ENCODE assay signal across 34 cellular contexts in the genomic region with DNA sequence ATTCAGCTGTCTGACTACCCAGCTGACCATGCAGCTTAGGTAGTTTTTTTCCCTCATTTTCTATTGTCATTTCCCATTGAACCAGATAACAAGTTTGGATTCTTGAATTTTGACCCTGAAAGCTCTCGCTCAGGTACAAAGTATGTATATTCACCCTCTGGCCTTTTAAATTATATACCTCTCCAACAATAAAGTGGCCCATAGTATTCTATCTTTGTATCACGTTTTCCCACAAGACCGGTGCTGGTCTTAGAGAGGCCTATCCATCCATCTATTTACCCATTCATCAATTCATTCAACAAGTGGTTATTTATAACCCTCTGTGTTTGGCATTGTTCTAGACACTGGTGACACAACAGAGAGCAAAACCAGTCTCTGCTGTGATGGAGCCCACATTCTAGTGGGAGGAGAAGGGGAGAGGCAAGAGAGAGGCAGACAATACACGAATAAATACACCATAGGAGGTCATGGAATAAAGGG. TPM values are rescaled to one million over a fixed set of nuclear protein-coding genes. Genes with fewer than 3 reads are reported as not detected.
"Had no signal": no experiment of that assay in that cellular context is flagged by ENCODE, and none has a peak within 500 bp of the region (broad histone marks: within the 10 kb centered on the region; RNA-seq: fewer than 3 reads in every experiment).

No MANE protein-coding gene starts in this region.

- H3K27ac Mint-ChIP-seq: activated B cell treated with CpG ODN at 0.5 μM for 24 hours; activated CD8-positive, alpha-beta T cell treated with anti-CD3 and anti-CD28 coated beads for 36 hours; activated naive CD4-positive, alpha-beta T cell treated with anti-CD3 and anti-CD28 coated beads, Interleukin-2, amount 50 U/mL, for 24 hours; activated T-cell treated with anti-CD3 and anti-CD28 coated beads, Interleukin-2, amount 50 U/mL, for 72 hours; activated T-helper 2 cell treated with anti-CD3 and anti-CD28 coated beads, Interferon-gamma antibody, Interleukin-2, Interleukin-4, amounts not matched to agents 10 μg/mL and 5 μg/mL and 100 μg/mL, durations not matched to agents 14 hours and 24 hours and 36 hours had no signal

- H3K9me3 Mint-ChIP-seq: activated CD8-positive, alpha-beta T cell treated with anti-CD3 and anti-CD28 coated beads for 36 hours; activated naive CD4-positive, alpha-beta T cell treated with anti-CD3 and anti-CD28 coated beads, Interleukin-2, amount 50 U/mL, for 24 hours; activated T-helper 2 cell treated with anti-CD3 and anti-CD28 coated beads, Interferon-gamma antibody, Interleukin-2, Interleukin-4, amounts not matched to agents 10 μg/mL and 5 μg/mL and 100 μg/mL, durations not matched to agents 14 hours and 24 hours and 36 hours had no signal

- H3K36me3 ChIP-seq: adrenal gland, breast epithelium had no signal

- H3K4me1 Mint-ChIP-seq: activated B cell treated with CpG ODN at 0.5 μM for 24 hours; activated naive CD4-positive, alpha-beta T cell treated with anti-CD3 and anti-CD28 coated beads, Interleukin-2, amount 50 U/mL, for 24 hours had no signal

- H3K4me3 Mint-ChIP-seq: activated B cell treated with CpG ODN at 0.5 μM for 24 hours; activated CD8-positive, alpha-beta T cell treated with anti-CD3 and anti-CD28 coated beads for 36 hours; activated naive CD4-positive, alpha-beta T cell treated with anti-CD3 and anti-CD28 coated beads, Interleukin-2, amount 50 U/mL, for 24 hours; activated T-cell treated with anti-CD3 and anti-CD28 coated beads, Interleukin-2, amount 50 U/mL, for 72 hours had no signal

- H3K27me3 ChIP-seq: adrenal gland, body of pancreas, breast epithelium had no signal

- ATAC-seq: activated CD8-positive, alpha-beta T cell treated with anti-CD3 and anti-CD28 coated beads for 36 hours; activated T-cell treated with anti-CD3 and anti-CD28 coated beads, Interleukin-2, amount 50 U/mL, for 72 hours; body of pancreas; K562; Right ventricle myocardium inferior had no signal

- H3K36me3 Mint-ChIP-seq: activated naive CD4-positive, alpha-beta T cell treated with anti-CD3 and anti-CD28 coated beads, Interleukin-2, amount 50 U/mL, for 24 hours had no signal

- H3K9me3 ChIP-seq: adrenal gland, body of pancreas, breast epithelium had no signal

- H3K4me1 ChIP-seq: adrenal gland, body of pancreas, breast epithelium had no signal

- H3K4me3 ChIP-seq: adrenal gland, body of pancreas, breast epithelium, K562, PC-9 had no signal

- H3K27me3 Mint-ChIP-seq: activated B cell treated with CpG ODN at 0.5 μM for 24 hours; activated CD8-positive, alpha-beta T cell treated with anti-CD3 and anti-CD28 coated beads for 36 hours; activated naive CD4-positive, alpha-beta T cell treated with anti-CD3 and anti-CD28 coated beads, Interleukin-2, amount 50 U/mL, for 24 hours had no signal

- DNase-seq: activated B cell treated with CpG ODN at 0.5 μM for 24 hours; activated CD4-positive, alpha-beta T cell treated with anti-CD3 and anti-CD28 coated beads for 48 hours; activated CD4-positive, CD25-positive, alpha-beta regulatory T cell treated with anti-CD3 and anti-CD28 coated beads, Interleukin-2, amount 50 U/mL, for 72 hours; activated CD8-positive, alpha-beta T cell treated with anti-CD3 and anti-CD28 coated beads for 36 hours; activated gamma-delta T cell; activated naive CD4-positive, alpha-beta T cell treated with Interleukin-2 at 50 U/mL for 16 hours; activated T-cell treated with anti-CD3 and anti-CD28 coated beads, Interleukin-2, amount 50 U/mL, for 1 hour; activated T-cell treated with anti-CD3 and anti-CD28 coated beads, Interleukin-2, amount 50 U/mL, for 72 hours; adrenal gland; body of pancreas; NCI-H1092 treated with DMSO at 0.1 percent for 48 hours; NCI-H1436; NCI-H1694; NCI-H2029; NCI-H446 treated with DMSO at 0.1 percent for 48 hours; NCI-H524; NK-92 treated with Interleukin-12 subunit alpha and Interleukin-12 subunit beta, amount 100 ng/mL, for 24 hours; PC-9; SW 1271; T-helper 1 cell; T-helper 2 cell; T-helper 9 cell had no signal

- H3K27ac ChIP-seq: adrenal gland, body of pancreas, breast epithelium, PC-9, RWPE1, VCaP had no signal

RNA-seq across cellular contexts. Expression of a gene that starts 35.2 kb away (rescaled TPM):
- total RNA-seq: activated B cell treated with CpG ODN at 0.5 μM for 24 hours; activated CD8-positive, alpha-beta memory T cell treated with anti-CD3 and anti-CD28 coated beads for 36 hours; activated CD8-positive, alpha-beta T cell treated with anti-CD3 and anti-CD28 coated beads for 36 hours; activated T-cell treated with anti-CD3 and anti-CD28 coated beads, Interleukin-2, amount 50 U/mL, for 72 hours; activated T-helper 2 cell treated with anti-CD3 and anti-CD28 coated beads, Interferon-gamma antibody, Interleukin-2, Interleukin-4, amounts not matched to agents 10 μg/mL and 5 μg/mL and 100 μg/mL, durations not matched to agents 14 hours and 24 hours and 36 hours; adrenal gland; astrocyte; body of pancreas; breast epithelium; cardiac septum; K562; M059J; OCI-LY7; PC-9; Right ventricle myocardium inferior had no signal
